Comparison of ENCODE assay signal across 9 cellular contexts in the genomic region with DNA sequence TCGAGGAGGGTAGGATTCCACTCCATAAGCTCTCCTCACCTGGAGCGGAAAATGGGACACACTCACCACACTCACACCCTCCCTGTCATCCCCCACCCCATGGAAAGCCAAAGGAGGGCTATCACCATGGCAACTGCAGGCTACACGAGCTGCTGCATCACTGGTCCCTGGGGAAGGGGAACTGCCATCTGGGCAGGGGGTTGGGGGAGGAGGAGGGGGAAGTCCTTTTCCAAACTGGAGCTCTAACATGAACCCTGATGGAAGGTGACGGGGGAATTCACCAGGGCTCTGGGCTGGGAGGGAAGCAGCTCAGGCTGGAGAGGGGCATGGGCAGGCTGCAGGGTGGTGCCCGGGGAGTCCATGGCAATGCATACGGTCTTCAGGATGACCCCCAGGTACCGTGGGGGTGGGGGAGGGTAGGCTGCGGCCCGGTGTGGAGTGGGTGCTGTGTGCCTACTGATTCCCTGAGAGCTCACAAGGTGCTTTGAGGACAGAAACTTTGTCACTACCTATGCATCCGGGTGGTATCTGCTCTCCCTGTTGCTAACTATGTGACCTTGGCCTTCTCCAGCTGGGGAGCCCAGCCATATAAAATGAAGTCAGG.
DNase-seq lines count a peak whose midpoint lies in the region; ATAC-seq and TF ChIP-seq lines count a peak whose summit lies in the region.
"Had no signal": no experiment of that assay in that cellular context is flagged by ENCODE, and none has a peak within 500 bp of the region (broad histone marks: within the 10 kb centered on the region; RNA-seq: fewer than 3 reads in every experiment).

No MANE protein-coding gene starts in this region.

- H3K27me3 Mint-ChIP-seq in activated T-helper 1 cell treated with anti-CD3 and anti-CD28 coated beads, Interleukin-12 subunit alpha, Interleukin-12 subunit beta, Interleukin-2, Interleukin-4 antibody, amounts not matched to agents 30 ng/mL and 10 ng/mL and 1 ng/mL, durations not matched to agents 14 hours and 24 hours and 36 hours (ENCODE audit: insufficient read depth), result no peaks in the 10 kb centered on the region
- peaks cover 0 to 8% (median 2%) of the 10 kb centered on the region in 3 donors for H3K27me3 Mint-ChIP-seq in immature natural killer cell (ENCODE audit: low read depth in 3 of 3)

- H3K27ac Mint-ChIP-seq in activated T-helper 1 cell treated with anti-CD3 and anti-CD28 coated beads, Interleukin-12 subunit alpha, Interleukin-12 subunit beta, Interleukin-2, Interleukin-4 antibody, amounts not matched to agents 30 ng/mL and 10 ng/mL and 1 ng/mL, durations not matched to agents 14 hours and 24 hours and 36 hours, result peak overlapping the region; percentile 34
- H3K27ac Mint-ChIP-seq in immature natural killer cell, result peak overlapping the region in 1 of 6 donors; percentile 81

- no peak overlapping the region for H3K4me3 Mint-ChIP-seq in activated T-helper 1 cell treated with anti-CD3 and anti-CD28 coated beads, Interleukin-12 subunit alpha, Interleukin-12 subunit beta, Interleukin-2, Interleukin-4 antibody, amounts not matched to agents 30 ng/mL and 10 ng/mL and 1 ng/mL, durations not matched to agents 14 hours and 24 hours and 36 hours
- peak overlapping the region in 1 of 5 donors; percentile 24 for H3K4me3 Mint-ChIP-seq in immature natural killer cell

- peaks cover 24 to 31% of the 10 kb centered on the region in 2 donors for H3K4me1 ChIP-seq in lung (ENCODE audit: control insufficient read depth in 2 of 2, insufficient read depth in 2 of 2, low read length in 2 of 2)

- H3K4me3 ChIP-seq in lung, result no peak overlapping the region

- no peaks in the 10 kb centered on the region for H3K9me3 ChIP-seq in lung (ENCODE audit: control insufficient read depth in 2 of 2, insufficient read depth in 1 of 2, low read length in 1 of 2)

- intact Hi-C loops in activated T-helper 1 cell treated with anti-CD3 and anti-CD28 coated beads, Interleukin-12 subunit alpha, Interleukin-12 subunit beta, Interleukin-2, Interleukin-4 antibody, amounts not matched to agents 30 ng/mL and 10 ng/mL and 1 ng/mL, durations not matched to agents 14 hours and 24 hours and 36 hours (cut with micrococcal nuclease), result no loop called here

- ATAC-seq in lung (ENCODE audit: insufficient read depth, low FRiP score) (no peak), HG03097 (IDR thresholded peaks at IDR 0.05; ENCODE audit: low FRiP score, unreplicated experiment) (no peak)

- H3K9me3 Mint-ChIP-seq in activated T-helper 1 cell treated with anti-CD3 and anti-CD28 coated beads, Interleukin-12 subunit alpha, Interleukin-12 subunit beta, Interleukin-2, Interleukin-4 antibody, amounts not matched to agents 30 ng/mL and 10 ng/mL and 1 ng/mL, durations not matched to agents 14 hours and 24 hours and 36 hours, result no peaks in the 10 kb centered on the region
- no peaks in the 10 kb centered on the region for H3K9me3 Mint-ChIP-seq in immature natural killer cell
- H3K9me3 Mint-ChIP-seq: IgD-negative memory B cell had no signal

- peak overlapping the region; percentile 86 to 96 for H3K27ac ChIP-seq in lung (ENCODE audit: low read depth in 1 of 2, low read length in 1 of 2)

- H3K36me3 Mint-ChIP-seq in activated T-helper 1 cell treated with anti-CD3 and anti-CD28 coated beads, Interleukin-12 subunit alpha, Interleukin-12 subunit beta, Interleukin-2, Interleukin-4 antibody, amounts not matched to agents 30 ng/mL and 10 ng/mL and 1 ng/mL, durations not matched to agents 14 hours and 24 hours and 36 hours (ENCODE audit: low read depth), result no peaks in the 10 kb centered on the region
- no peaks in the 10 kb centered on the region for H3K36me3 Mint-ChIP-seq in immature natural killer cell

- DNase-seq in AG20443 (ENCODE audit: low spot score) (peak; percentile 21), NCI-H1092 (lab: John Stamatoyannopoulos, UW) (peak; percentile 94), lung (ENCODE audit: low spot score) (no peak), NOMO-1 treated with dmso at 0.1 percent for 144 hours (lab: John Stamatoyannopoulos, UW; ENCODE audit: unreplicated experiment) (no peak), epidermal melanocyte (ENCODE audit: insufficient read length, low spot score) (no peak), immature natural killer cell (no peak)
- no peak for DNase-seq in activated T-helper 1 cell treated with anti-CD3 and anti-CD28 coated beads, Interleukin-12 subunit alpha, Interleukin-12 subunit beta, Interleukin-2, Interleukin-4 antibody, amounts not matched to agents 30 ng/mL and 10 ng/mL and 1 ng/mL, durations not matched to agents 14 hours and 24 hours and 36 hours (ENCODE audit: low spot score)

- H3K4me1 Mint-ChIP-seq in activated T-helper 1 cell treated with anti-CD3 and anti-CD28 coated beads, Interleukin-12 subunit alpha, Interleukin-12 subunit beta, Interleukin-2, Interleukin-4 antibody, amounts not matched to agents 30 ng/mL and 10 ng/mL and 1 ng/mL, durations not matched to agents 14 hours and 24 hours and 36 hours (ENCODE audit: low read depth), result peaks cover 47% of the 10 kb centered on the region
- peaks cover 32 to 38% of the 10 kb centered on the region in 2 donors for H3K4me1 Mint-ChIP-seq in immature natural killer cell

- H3K36me3 ChIP-seq in lung (ENCODE audit: control insufficient read depth in 2 of 2, insufficient read depth in 2 of 2, low read length in 2 of 2), result no peaks in the 10 kb centered on the region

- TF ChIP-seq CTCF in lung (IDR thresholded peaks at IDR 0.05; ENCODE audit: control extremely low read depth, extremely low read depth), result no peak

- 69 to 76% methylated on average over 10 of the region's 10 CpGs for WGBS in lung, 2 donors

- H3K27me3 ChIP-seq in lung (ENCODE audit: control insufficient read depth, insufficient read depth), result no peaks in the 10 kb centered on the region

Comparison
In these comparisons a context has a peak if more than half of its experiments do, and no peak if none do; other contexts are left out.
1. DNase-seq: peak in AG20443 (single experiment) and NCI-H1092 (single experiment); none in activated T-helper 1 cell treated with anti-CD3 and anti-CD28 coated beads, Interleukin-12 subunit alpha, Interleukin-12 subunit beta, Interleukin-2, Interleukin-4 antibody, amounts not matched to agents 30 ng/mL and 10 ng/mL and 1 ng/mL, durations not matched to agents 14 hours and 24 hours and 36 hours (single experiment), lung (single experiment), NOMO-1 treated with dmso at 0.1 percent for 144 hours (single experiment), epidermal melanocyte (single experiment) and immature natural killer cell (0 of 3).